8 cellular contexts compared by ENCODE assay signal in the genomic region with DNA sequence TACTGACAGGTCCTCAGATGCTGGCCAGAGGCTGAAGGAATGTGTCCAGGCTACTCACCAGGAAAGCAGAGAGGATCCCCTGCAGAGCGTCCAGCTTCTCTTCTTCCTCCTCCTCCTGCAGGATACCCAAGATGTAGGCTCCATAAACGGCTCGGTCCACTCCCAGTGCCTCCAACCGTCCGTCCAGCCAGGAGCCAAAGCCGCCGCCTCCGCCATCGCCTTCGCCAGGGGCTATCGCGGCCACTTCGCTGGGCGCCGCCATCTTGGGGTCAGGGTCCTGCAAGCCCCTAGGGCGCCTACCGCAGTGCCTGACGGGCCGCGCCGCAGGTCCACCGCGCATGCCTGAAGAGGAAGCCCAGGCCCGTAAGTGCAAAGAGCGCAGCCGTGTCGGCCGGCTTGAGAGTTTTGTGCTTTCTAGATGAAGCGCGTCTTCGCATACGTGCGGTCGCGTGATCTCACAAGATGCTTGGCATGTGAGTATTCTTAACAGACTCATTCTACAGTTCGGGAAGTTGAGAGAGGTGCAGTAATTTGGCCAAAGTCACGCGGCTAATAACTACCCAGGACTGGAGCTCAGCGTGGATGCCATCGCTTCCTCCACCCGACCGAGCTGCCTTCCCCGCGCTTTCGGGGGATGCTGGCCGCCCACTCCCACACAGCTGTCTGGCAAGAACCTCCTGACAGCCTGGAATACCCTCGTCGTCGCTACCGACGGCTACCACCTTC.
DNase-seq lines count a peak whose midpoint lies in the region; ATAC-seq and TF ChIP-seq lines count a peak whose summit lies in the region.

A gene with protein sequence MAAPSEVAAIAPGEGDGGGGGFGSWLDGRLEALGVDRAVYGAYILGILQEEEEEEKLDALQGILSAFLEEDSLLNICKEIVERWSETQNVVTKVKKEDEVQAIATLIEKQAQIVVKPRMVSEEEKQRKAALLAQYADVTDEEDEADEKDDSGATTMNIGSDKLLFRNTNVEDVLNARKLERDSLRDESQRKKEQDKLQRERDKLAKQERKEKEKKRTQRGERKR (minus strand): TSS at position 285 of the 726 bp plus-strand sequence. CDS start 23 bp downstream, at position 262.

- no peak for TF ChIP-seq CTCF in AG09309 (IDR thresholded peaks at IDR 0.05; ENCODE audit: control insufficient read depth, insufficient read depth, low read depth, low read length, missing control alignments)
- TF ChIP-seq CTCF in coronary artery (IDR thresholded peaks at IDR 0.05), result no peak

- DNase-seq in AG09309 (ENCODE audit: low read depth) (peak; percentile 58), NCI-H526 treated with DMSO at 0.1 percent for 48 hours (lab: John Stamatoyannopoulos, UW) (peak; percentile 84), coronary artery (ENCODE audit: low spot score) (peak; percentile 91), left kidney (ENCODE audit: low read depth, low spot score) (peak; percentile 97)
- peak; percentile 95 for DNase-seq in activated CD4-positive, alpha-beta T cell treated with anti-CD3 and anti-CD28 coated beads for 48 hours
- peak; percentile 94 for DNase-seq in stimulated activated CD4-positive, alpha-beta T cell treated with anti-CD3 and anti-CD28 coated beads, Interleukin-1b, Interleukin-23, amount 100 ng/mL, for 48 hours

- H3K4me3 ChIP-seq in AG09309 (ENCODE audit: control insufficient read depth, low read depth, low read length) (peak within 1 kb of the TSS; percentile 97), coronary artery (peak within 1 kb of the TSS; percentile 81)

- ATAC-seq in GM19035 (IDR thresholded peaks at IDR 0.05; ENCODE audit: unreplicated experiment) (peak; percentile 82), HG03457 (IDR thresholded peaks at IDR 0.05; ENCODE audit: unreplicated experiment) (peak; percentile 79)

- H3K27ac ChIP-seq in coronary artery, result peak within 1 kb of the TSS; percentile 73 to 88

Comparison
In these comparisons a context has a peak if more than half of its experiments do, and no peak if none do; other contexts are left out.
1. Peak in every context shown above with its lines: DNase-seq, ATAC-seq, H3K4me3 ChIP-seq and H3K27ac ChIP-seq.